Comparison of ENCODE assay signal across 1 cellular context in genomic region chr11:46302866-46303265, GRCh38.
TF ChIP-seq lines count a peak whose summit lies in the region.

No MANE protein-coding gene starts in this region.

TF ChIP-seq in GM12878, 131 proteins besides CTCF, POLR2A, EP300 and RAD21 (continued from another document):
- TF ChIP-seq HDGF (IDR thresholded peaks at IDR 0.05), result no peak
- TF ChIP-seq FOS (IDR thresholded peaks at IDR 0.05; ENCODE audit: borderline replicate concordance, extremely low read depth, insufficient read length), result no peak
- peak; percentile 75 for TF ChIP-seq MTA2 (IDR thresholded peaks at IDR 0.05; ENCODE audit: low read depth)
- TF ChIP-seq TCF3 (IDR thresholded peaks at IDR 0.05; ENCODE audit: borderline replicate concordance, insufficient read depth, low read depth, low read length), result no peak
- TF ChIP-seq MLLT1 (IDR thresholded peaks at IDR 0.05), result peak; percentile 91
- no peak for TF ChIP-seq PML (IDR thresholded peaks at IDR 0.05; ENCODE audit: low read length)
- TF ChIP-seq RAD51 (IDR thresholded peaks at IDR 0.05), result peak; percentile 49
- TF ChIP-seq ESRRA (IDR thresholded peaks at IDR 0.05; ENCODE audit: low read length), result no peak
- no peak for TF ChIP-seq STAT3 (IDR thresholded peaks at IDR 0.05; ENCODE audit: low read depth, low read length)
- TF ChIP-seq RELB (IDR thresholded peaks at IDR 0.05; ENCODE audit: low read depth), result peak; percentile 61
- no peak for TF ChIP-seq RB1 (IDR thresholded peaks at IDR 0.05; ENCODE audit: borderline replicate concordance)
- TF ChIP-seq CREB1 (IDR thresholded peaks at IDR 0.05; ENCODE audit: low read depth), result no peak
